In genomic region chr1:156081174-156082110, GRCh38 we compare ENCODE assay signal across 8 cellular contexts. TPM values are rescaled to one million over a fixed set of nuclear protein-coding genes. Genes with fewer than 3 reads are reported as not detected.
DNase-seq lines count a peak whose midpoint lies in the region; ATAC-seq and TF ChIP-seq lines count a peak whose summit lies in the region.

No MANE protein-coding gene starts in this region.

- H3K9me3 ChIP-seq in RWPE2 (ENCODE audit: severe bottlenecking), result no peaks in the 10 kb centered on the region
- H3K9me3 ChIP-seq in gastroesophageal sphincter, result no peaks in the 10 kb centered on the region

- WGBS in gastroesophageal sphincter (ENCODE audit: low coverage in 1 of 2), 2 donors, result 0% methylated on average over 4 of the region's 64 CpGs; no CpG with 5 or more reads in 1 of the 2 donors

- H3K4me3 Mint-ChIP-seq in stimulated activated naive B cell treated with anti-CD40 and anti-IgM and Interleukin-4, amounts not matched to agents 10 μg/mL and 1 μg/mL and 100 μg/mL, for 72 hours, result peak overlapping the region; percentile 86 to 92

- DNase-seq in NCI-H1417 (lab: John Stamatoyannopoulos, UW) (peak; percentile 33 to 76 (median 61)), NCI-H1417 treated with DMSO at 0.1 percent for 48 hours (lab: John Stamatoyannopoulos, UW) (no peak), RWPE2 (ENCODE audit: low spot score) (no peak), H4 (ENCODE audit: low spot score) (no peak)
- DNase-seq in stimulated activated naive B cell treated with anti-CD40 and anti-IgM and Interleukin-4, amounts not matched to agents 10 μg/mL and 1 μg/mL and 100 μg/mL, for 72 hours, result no peak

- H3K36me3 ChIP-seq in RWPE2 (ENCODE audit: low read depth), result 0 out of 2 replicates have a peak, but pooled peaks cover 4% of the 10 kb centered on the region
- no peaks in the 10 kb centered on the region for H3K36me3 ChIP-seq in gastroesophageal sphincter

- H3K4me1 Mint-ChIP-seq in stimulated activated naive B cell treated with anti-CD40 and anti-IgM and Interleukin-4, amounts not matched to agents 10 μg/mL and 1 μg/mL and 100 μg/mL, for 72 hours, result peaks cover 18 to 19% of the 10 kb centered on the region in 2 donors

- H3K27ac Mint-ChIP-seq in stimulated activated naive B cell treated with anti-CD40 and anti-IgM and Interleukin-4, amounts not matched to agents 10 μg/mL and 1 μg/mL and 100 μg/mL, for 72 hours, result peak overlapping the region; percentile 87

- peak overlapping the region; percentile 11 for H3K27ac ChIP-seq in RWPE2 (ENCODE audit: poor library complexity, severe bottlenecking)
- H3K27ac ChIP-seq in gastroesophageal sphincter, result peak overlapping the region in 1 of 4 donors; percentile 74

- no peak for TF ChIP-seq POLR2A in gastroesophageal sphincter (IDR thresholded peaks at IDR 0.05)

- no peaks in the 10 kb centered on the region for H3K36me3 Mint-ChIP-seq in stimulated activated naive B cell treated with anti-CD40 and anti-IgM and Interleukin-4, amounts not matched to agents 10 μg/mL and 1 μg/mL and 100 μg/mL, for 72 hours

- TF ChIP-seq CTCF in RWPE2 (IDR thresholded peaks at IDR 0.05; ENCODE audit: poor library complexity, severe bottlenecking) (no peak), gastroesophageal sphincter (IDR thresholded peaks at IDR 0.05) (no peak)

- H3K4me1 ChIP-seq in RWPE2 (ENCODE audit: insufficient read depth, poor library complexity, severe bottlenecking) (no peaks in the 10 kb centered on the region), gastroesophageal sphincter (peaks cover 0 to 55% (median 15%) of the 10 kb centered on the region in 3 donors)

- peak; percentile 13; the same call in 1 of the 3 replicates for ATAC-seq in RWPE2 (ENCODE audit: low read depth)
- no peak for ATAC-seq in gastroesophageal sphincter
- no peak for ATAC-seq in stimulated activated naive B cell treated with anti-CD40 and anti-IgM and Interleukin-4, amounts not matched to agents 10 μg/mL and 1 μg/mL and 100 μg/mL, for 72 hours (replicated peaks)
- no peak for ATAC-seq in HG03039 (IDR thresholded peaks at IDR 0.05; ENCODE audit: unreplicated experiment)
- ATAC-seq in HG03460 (IDR thresholded peaks at IDR 0.05; ENCODE audit: unreplicated experiment), result no peak

- peak overlapping the region; percentile 70 for H3K4me3 ChIP-seq in RWPE2 (ENCODE audit: severe bottlenecking)
- H3K4me3 ChIP-seq in gastroesophageal sphincter, result peak overlapping the region; percentile 90 to 95

- H3K27me3 ChIP-seq in RWPE2 (ENCODE audit: insufficient read depth, poor library complexity, severe bottlenecking), result no peaks in the 10 kb centered on the region
- H3K27me3 ChIP-seq in gastroesophageal sphincter, result no peaks in the 10 kb centered on the region

- TF ChIP-seq EP300 in gastroesophageal sphincter (IDR thresholded peaks at IDR 0.05), result no peak

- peaks cover 13 to 33% of the 10 kb centered on the region in 2 donors for H3K27me3 Mint-ChIP-seq in stimulated activated naive B cell treated with anti-CD40 and anti-IgM and Interleukin-4, amounts not matched to agents 10 μg/mL and 1 μg/mL and 100 μg/mL, for 72 hours

- H3K9me3 Mint-ChIP-seq in stimulated activated naive B cell treated with anti-CD40 and anti-IgM and Interleukin-4, amounts not matched to agents 10 μg/mL and 1 μg/mL and 100 μg/mL, for 72 hours, result no peaks in the 10 kb centered on the region

RNA-seq across cellular contexts. Expression of gene MEX3A, which starts 0.8 kb away (rescaled TPM):
- under 1 TPM; under 0.01 to 0.78 (median 0.52) TPM for total RNA-seq in gastroesophageal sphincter
- 2.8 and 4.5 TPM in 2 replicates for total RNA-seq in H4 (2014; rRNA removed; shearing (Covaris generic))

RNA-seq across cellular contexts. Expression of gene RAB25, which starts 20.5 kb away (rescaled TPM):
- total RNA-seq in gastroesophageal sphincter, result 10 to 100 TPM in 1 of 4 donors, not detected in 3; 22.1 TPM
- 0.19 TPM in 1 of 2 replicates, not detected in the other for total RNA-seq in H4 (2014; rRNA removed; shearing (Covaris generic))

RNA-seq across cellular contexts. Expression of gene LAMTOR2, which starts 26.9 kb away (rescaled TPM):
- 10 to 100 TPM; 66.8 to 79.3 (median 73.1) TPM for total RNA-seq in gastroesophageal sphincter
- total RNA-seq in H4 (2014; rRNA removed; shearing (Covaris generic)), result 66.7 and 84.8 TPM in 2 replicates

RNA-seq across cellular contexts. Expression of gene UBQLN4, which starts 27.8 kb away (rescaled TPM):
- 10 to 100 TPM; 19.6 to 29.6 (median 24.8) TPM for total RNA-seq in gastroesophageal sphincter
- total RNA-seq in H4 (2014; rRNA removed; shearing (Covaris generic)), result 23.0 and 24.4 TPM in 2 replicates

RNA-seq across cellular contexts. Expression of gene LMNA, which starts 33.1 kb away (rescaled TPM):
- 100 to 1,000 TPM; 327 to 617 (median 519) TPM for total RNA-seq in gastroesophageal sphincter
- total RNA-seq in H4 (2014; rRNA removed; shearing (Covaris generic)), result 257 and 363 TPM in 2 replicates

Comparison
In these comparisons a context has a peak if more than half of its experiments do, and no peak if none do; other contexts are left out.
1. DNase-seq: peak in NCI-H1417 (3 of 3); none in NCI-H1417 treated with DMSO at 0.1 percent for 48 hours (single experiment), RWPE2 (single experiment), stimulated activated naive B cell treated with anti-CD40 and anti-IgM and Interleukin-4, amounts not matched to agents 10 μg/mL and 1 μg/mL and 100 μg/mL, for 72 hours (single experiment) and H4 (single experiment).